13 cellular contexts compared by ENCODE assay signal in the genomic region with DNA sequence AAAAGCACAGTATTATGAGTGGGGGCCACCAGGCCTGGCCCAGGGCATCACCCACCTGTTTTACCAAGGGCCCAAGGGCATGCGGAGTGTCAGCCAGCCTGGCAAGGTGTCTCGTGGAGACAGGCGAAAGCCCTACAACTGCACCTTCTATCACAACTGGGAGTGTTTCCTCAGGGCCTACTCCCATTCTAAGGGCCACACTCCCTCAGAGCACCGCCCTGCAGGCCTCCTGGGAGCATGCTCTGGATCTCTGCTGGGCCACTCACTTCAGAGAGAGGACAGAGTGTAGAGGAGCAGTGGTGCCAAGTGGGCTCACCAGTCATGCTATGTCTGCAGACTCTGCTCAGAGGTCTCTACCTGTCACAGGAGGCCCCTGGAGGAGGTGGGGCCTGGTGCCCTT. TPM values are rescaled to one million over a fixed set of nuclear protein-coding genes. Genes with fewer than 3 reads are reported as not detected.
DNase-seq lines count a peak whose midpoint lies in the region; ATAC-seq and TF ChIP-seq lines count a peak whose summit lies in the region.
"Had no signal": no experiment of that assay in that cellular context is flagged by ENCODE, and none has a peak within 500 bp of the region (broad histone marks: within the 10 kb centered on the region; RNA-seq: fewer than 3 reads in every experiment).

No MANE protein-coding gene starts in this region.

- DNase-seq in activated T-cell treated with anti-CD3 and anti-CD28 coated beads, Interleukin-2, amount 50 U/mL, for 24 hours: no peak
- DNase-seq in activated T-cell treated with anti-CD3 and anti-CD28 coated beads for 4 hours: no peak
- no peak for DNase-seq in endodermal cell
- no peak for DNase-seq in anterior cingulate cortex (lab: John Stamatoyannopoulos, UW)
- no peak for DNase-seq in NCI-H345 treated with DMSO at 0.1 percent for 48 hours (lab: John Stamatoyannopoulos, UW; ENCODE audit: unreplicated experiment)
- DNase-seq: Caco-2; CD4-positive, alpha-beta T cell had no signal

- H3K9me3 Mint-ChIP-seq in activated T-cell treated with anti-CD3 and anti-CD28 coated beads, Interleukin-2, amount 50 U/mL, for 24 hours: no peaks in the 10 kb centered on the region
- no peaks in the 10 kb centered on the region for H3K9me3 Mint-ChIP-seq in endodermal cell
- H3K9me3 Mint-ChIP-seq: CD4-positive, alpha-beta T cell had no signal

- no peaks in the 10 kb centered on the region for H3K9me3 ChIP-seq in HEK293 (ENCODE audit: control insufficient read depth, insufficient read depth, low read depth, low read length)
- H3K9me3 ChIP-seq in endodermal cell (ENCODE audit: control insufficient read depth, low read length): no peaks in the 10 kb centered on the region
- H3K9me3 ChIP-seq: BLaER1 treated with 17β-estradiol and CSF1 and Interleukin-3, amounts not matched to agents 10 nM and 100 nM; Caco-2; HAP-1 had no signal

- H3K4me3 Mint-ChIP-seq in activated T-cell treated with anti-CD3 and anti-CD28 coated beads, Interleukin-2, amount 50 U/mL, for 24 hours: no peak overlapping the region
- H3K4me3 Mint-ChIP-seq in endodermal cell: no peak overlapping the region
- H3K4me3 Mint-ChIP-seq: B cell; CD4-positive, alpha-beta T cell had no signal

- ATAC-seq in GM19351 (IDR thresholded peaks at IDR 0.05; ENCODE audit: unreplicated experiment): no peak

- H3K9ac ChIP-seq in endodermal cell (ENCODE audit: extremely low read depth, low read length, poor library complexity, severe bottlenecking): no peak overlapping the region
- H3K9ac ChIP-seq: BLaER1 treated with 17β-estradiol and CSF1 and Interleukin-3, amounts not matched to agents 10 nM and 100 nM had no signal

- H3K27ac Mint-ChIP-seq in activated T-cell treated with anti-CD3 and anti-CD28 coated beads, Interleukin-2, amount 50 U/mL, for 24 hours: peak overlapping the region; percentile 71
- peak overlapping the region; percentile 77 for H3K27ac Mint-ChIP-seq in endodermal cell
- H3K27ac Mint-ChIP-seq: CD4-positive, alpha-beta T cell had no signal

- H3K4me1 ChIP-seq in HEK293 (ENCODE audit: control insufficient read depth, insufficient read depth, low read length) (no peaks in the 10 kb centered on the region), endodermal cell (ENCODE audit: control insufficient read depth, insufficient read depth, low read length) (peaks cover 4% of the 10 kb centered on the region)
- H3K4me1 ChIP-seq: HAP-1 had no signal

- no peak overlapping the region for H3K4me3 ChIP-seq in HEK293 (ENCODE audit: low read depth, low read length)
- H3K4me3 ChIP-seq in endodermal cell (ENCODE audit: low read length): no peak overlapping the region
- H3K4me3 ChIP-seq: BLaER1 treated with 17β-estradiol and CSF1 and Interleukin-3, amounts not matched to agents 10 nM and 100 nM; HAP-1 had no signal

- CTCF ChIA-PET in HEK293 (lab: Yijun Ruan, JAX): interaction anchor here (0.6 kb wide), 1 partner anchor 123 kb away, joined by 4 read pairs; no protein-coding TSS in a partner anchor

- peaks cover 9 to 71% of the 10 kb centered on the region in 2 experiments; a peak in 2 of 3 replicates for H3K36me3 ChIP-seq in HEK293 (ENCODE audit: control insufficient read depth in 2 of 2, insufficient read depth in 1 of 2, low read length in 2 of 2)
- peaks cover 73% of the 10 kb centered on the region for H3K36me3 ChIP-seq in endodermal cell (ENCODE audit: control insufficient read depth, insufficient read depth, low read length)

- TF ChIP-seq CTCF in C4-2B (conservative IDR thresholded peaks at IDR 0.05) (no peak), HEK293 (tag by site-specific recombination; IDR thresholded peaks at IDR 0.05) (no peak), endodermal cell (conservative IDR thresholded peaks at IDR 0.05) (no peak)

- H3K27me3 Mint-ChIP-seq in activated T-cell treated with anti-CD3 and anti-CD28 coated beads, Interleukin-2, amount 50 U/mL, for 24 hours: no peaks in the 10 kb centered on the region
- H3K27me3 Mint-ChIP-seq in endodermal cell (ENCODE audit: insufficient read depth): no peaks in the 10 kb centered on the region
- H3K27me3 Mint-ChIP-seq: B cell; CD4-positive, alpha-beta T cell had no signal

- POLR2A ChIA-PET in HEK293 (lab: Yijun Ruan, JAX): no interaction called here

- H3K36me3 Mint-ChIP-seq in activated T-cell treated with anti-CD3 and anti-CD28 coated beads, Interleukin-2, amount 50 U/mL, for 24 hours (ENCODE audit: low read depth): peaks cover 83% of the 10 kb centered on the region
- peaks cover 75% of the 10 kb centered on the region for H3K36me3 Mint-ChIP-seq in endodermal cell (ENCODE audit: low read depth)

- H3K27ac ChIP-seq in C4-2B: peak overlapping the region; percentile 0; the same call in 1 of the 2 replicates
- H3K27ac ChIP-seq in HEK293 (ENCODE audit: extremely low read depth, low read depth, low read length): no peak overlapping the region
- H3K27ac ChIP-seq in endodermal cell (ENCODE audit: low read depth, low read length): no peak overlapping the region
- H3K27ac ChIP-seq: BLaER1 treated with 17β-estradiol and CSF1 and Interleukin-3, amounts not matched to agents 10 nM and 100 nM had no signal

- WGBS in endodermal cell (ENCODE audit: insufficient coverage in 1 of 2, insufficient read length in 1 of 2), 2 experiments: 94 to 100% methylated on average over 4 of the region's 4 CpGs

- peaks cover 21% of the 10 kb centered on the region for H3K4me1 Mint-ChIP-seq in activated T-cell treated with anti-CD3 and anti-CD28 coated beads, Interleukin-2, amount 50 U/mL, for 24 hours (ENCODE audit: low read depth)
- H3K4me1 Mint-ChIP-seq in endodermal cell: peaks cover 10% of the 10 kb centered on the region

- H3K27me3 ChIP-seq in endodermal cell (ENCODE audit: control insufficient read depth, insufficient read depth, low read length, poor library complexity, severe bottlenecking): no peaks in the 10 kb centered on the region
- H3K27me3 ChIP-seq: BLaER1 treated with 17β-estradiol and CSF1 and Interleukin-3, amounts not matched to agents 10 nM and 100 nM had no signal

TF ChIP-seq in HEK293, 187 proteins besides CTCF, POLR2A, EP300 and RAD21:
- TF ChIP-seq WT1 (tag by site-specific recombination; IDR thresholded peaks at IDR 0.05) (peak; percentile 17; the same call in 1 of the 2 replicates), ZSCAN18 (tag by site-specific recombination; IDR thresholded peaks at IDR 0.05) (no peak)
TF ChIP-seq in HEK293: peak in this region for 1.

RNA-seq across cellular contexts. Expression of gene CLK3, which starts 21.2 kb away (rescaled TPM):
- total RNA-seq in endodermal cell: 10 to 100 TPM; 53.4 to 67.3 TPM
- 67.7 TPM for polyA plus RNA-seq in endodermal cell (2013, experiment 1 of 2)
- polyA plus RNA-seq in endodermal cell (2013, experiment 2 of 2): 60.9 TPM

RNA-seq across cellular contexts. Expression of gene ARID3B, which starts 53.4 kb away (rescaled TPM):
- total RNA-seq in endodermal cell: 10 to 100 TPM; 98.1 to 99.4 TPM
- polyA plus RNA-seq in endodermal cell (2013, experiment 1 of 2): 62.4 TPM
- polyA plus RNA-seq in endodermal cell (2013, experiment 2 of 2): 60.7 TPM
